ENCODE assay signal across 1 cellular context in genomic region chr6:167764215-167764614, GRCh38.
TF ChIP-seq lines count a peak whose summit lies in the region.

No MANE protein-coding gene starts in this region.

TF ChIP-seq in HepG2, 621 proteins besides CTCF, POLR2A, EP300 and RAD21 (continued from another document):
- TF ChIP-seq ZNF687 (CRISPR knock-in tag; IDR thresholded peaks at IDR 0.05) = peak; percentile 71
- TF ChIP-seq ZFP36 (IDR thresholded peaks at IDR 0.05; ENCODE audit: borderline replicate concordance, low read depth, low read length, partially characterized antibody) = no peak
- TF ChIP-seq ZMYM4 (CRISPR knock-in tag; IDR thresholded peaks at IDR 0.05) = no peak
- TF ChIP-seq CC2D1A (CRISPR knock-in tag; IDR thresholded peaks at IDR 0.05) = no peak
- no peak for TF ChIP-seq AGO1 (IDR thresholded peaks at IDR 0.05; ENCODE audit: low read depth, low read length, poor library complexity, severe bottlenecking)
- TF ChIP-seq PHF21A (CRISPR knock-in tag; IDR thresholded peaks at IDR 0.05) = 0 out of 2 replicates have a peak, but pooled peaks have one; percentile 8
- TF ChIP-seq, protein P1, sequence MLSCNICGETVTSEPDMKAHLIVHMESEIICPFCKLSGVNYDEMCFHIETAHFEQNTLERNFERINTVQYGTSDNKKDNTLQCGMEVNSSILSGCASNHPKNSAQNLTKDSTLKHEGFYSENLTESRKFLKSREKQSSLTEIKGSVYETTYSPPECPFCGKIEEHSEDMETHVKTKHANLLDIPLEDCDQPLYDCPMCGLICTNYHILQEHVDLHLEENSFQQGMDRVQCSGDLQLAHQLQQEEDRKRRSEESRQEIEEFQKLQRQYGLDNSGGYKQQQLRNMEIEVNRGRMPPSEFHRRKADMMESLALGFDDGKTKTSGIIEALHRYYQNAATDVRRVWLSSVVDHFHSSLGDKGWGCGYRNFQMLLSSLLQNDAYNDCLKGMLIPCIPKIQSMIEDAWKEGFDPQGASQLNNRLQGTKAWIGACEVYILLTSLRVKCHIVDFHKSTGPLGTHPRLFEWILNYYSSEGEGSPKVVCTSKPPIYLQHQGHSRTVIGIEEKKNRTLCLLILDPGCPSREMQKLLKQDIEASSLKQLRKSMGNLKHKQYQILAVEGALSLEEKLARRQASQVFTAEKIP (CRISPR knock-in tag; IDR thresholded peaks at IDR 0.05; ENCODE audit: borderline replicate concordance) = no peak
- TF ChIP-seq ZNF768 (CRISPR knock-in tag; IDR thresholded peaks at IDR 0.05) = peak; percentile 45; the same call in 1 of the 2 replicates
- no peak for TF ChIP-seq ZBTB42 (CRISPR knock-in tag; IDR thresholded peaks at IDR 0.05)
- TF ChIP-seq SRF (IDR thresholded peaks at IDR 0.05; ENCODE audit: low read depth, low read length) = no peak
- TF ChIP-seq ZXDC (CRISPR knock-in tag; IDR thresholded peaks at IDR 0.05) = 0 out of 2 replicates have a peak, but pooled peaks have one; percentile 36
- no peak for TF ChIP-seq U2AF1 (optimal IDR thresholded peaks at IDR 0.05; ENCODE audit: low read depth, low read length)
- TF ChIP-seq RFX5 (IDR thresholded peaks at IDR 0.05; ENCODE audit: low read depth, low read length) = no peak
- TF ChIP-seq HNRNPUL1 (IDR thresholded peaks at IDR 0.05; ENCODE audit: low read depth, low read length) = no peak
- TF ChIP-seq MAFK (conservative IDR thresholded peaks at IDR 0.05 in 1 of 2, IDR thresholded peaks at IDR 0.05 in 1 of 2; ENCODE audit: low read length in 2 of 2) = no peak
- TF ChIP-seq MATR3 (CRISPR knock-in tag; IDR thresholded peaks at IDR 0.05) = no peak
- TF ChIP-seq MLLT10 (CRISPR knock-in tag; IDR thresholded peaks at IDR 0.05) = no peak
- TF ChIP-seq CERS6 (CRISPR knock-in tag; IDR thresholded peaks at IDR 0.05) = no peak
- TF ChIP-seq, protein P2, sequence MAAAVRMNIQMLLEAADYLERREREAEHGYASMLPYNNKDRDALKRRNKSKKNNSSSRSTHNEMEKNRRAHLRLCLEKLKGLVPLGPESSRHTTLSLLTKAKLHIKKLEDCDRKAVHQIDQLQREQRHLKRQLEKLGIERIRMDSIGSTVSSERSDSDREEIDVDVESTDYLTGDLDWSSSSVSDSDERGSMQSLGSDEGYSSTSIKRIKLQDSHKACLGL (CRISPR knock-in tag; IDR thresholded peaks at IDR 0.05) = no peak
- TF ChIP-seq SNRNP70 (IDR thresholded peaks at IDR 0.05; ENCODE audit: low read depth, low read length) = no peak
- TF ChIP-seq, protein P3, sequence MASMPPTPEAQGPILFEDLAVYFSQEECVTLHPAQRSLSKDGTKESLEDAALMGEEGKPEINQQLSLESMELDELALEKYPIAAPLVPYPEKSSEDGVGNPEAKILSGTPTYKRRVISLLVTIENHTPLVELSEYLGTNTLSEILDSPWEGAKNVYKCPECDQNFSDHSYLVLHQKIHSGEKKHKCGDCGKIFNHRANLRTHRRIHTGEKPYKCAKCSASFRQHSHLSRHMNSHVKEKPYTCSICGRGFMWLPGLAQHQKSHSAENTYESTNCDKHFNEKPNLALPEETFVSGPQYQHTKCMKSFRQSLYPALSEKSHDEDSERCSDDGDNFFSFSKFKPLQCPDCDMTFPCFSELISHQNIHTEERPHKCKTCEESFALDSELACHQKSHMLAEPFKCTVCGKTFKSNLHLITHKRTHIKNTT (CRISPR knock-in tag; IDR thresholded peaks at IDR 0.05) = no peak
TF ChIP-seq in HepG2: peak in this region for 11.
